22 cellular contexts compared by ENCODE assay signal in the genomic region with DNA sequence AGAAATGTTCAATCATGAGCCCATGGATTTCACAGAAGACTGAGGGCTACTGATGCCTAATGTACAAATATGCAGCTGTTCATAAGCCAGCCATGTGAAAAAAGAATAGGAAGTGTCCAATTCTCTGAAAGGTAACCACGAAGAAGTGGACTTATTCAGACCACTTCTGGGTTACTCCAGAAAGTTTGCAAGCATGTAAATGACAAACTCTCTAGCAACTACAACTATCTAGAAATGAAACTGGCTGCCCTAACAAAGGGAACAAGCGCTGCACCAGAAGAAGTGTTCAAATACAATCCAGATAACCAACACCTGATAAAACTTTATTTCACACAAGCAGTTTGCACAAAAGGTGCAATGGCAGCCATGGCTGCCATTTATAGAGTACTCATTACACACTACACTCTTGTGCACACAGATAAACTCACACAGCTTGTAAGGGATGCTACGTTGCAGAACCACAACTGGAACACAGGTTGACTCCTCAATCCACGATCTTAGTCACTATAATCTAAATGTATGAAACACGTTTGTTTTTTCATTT.
"Had no signal": no experiment of that assay in that cellular context is flagged by ENCODE, and none has a peak within 500 bp of the region (broad histone marks: within the 10 kb centered on the region; RNA-seq: fewer than 3 reads in every experiment).

No MANE protein-coding gene starts in this region.

- DNase-seq: MV-4-11, NCI-H1048, NCI-H1105, NCI-H1417, NCI-H1436 treated with DMSO at 0.1 percent for 48 hours, NCI-H1694, NCI-H187 treated with DMSO at 0.1 percent for 48 hours, NCI-H2029 treated with DMSO at 0.1 percent for 48 hours, NCI-H2171, NCI-H226, NCI-H446, NCI-H510A, NCI-H524 treated with DMSO at 0.1 percent for 48 hours, NCI-H69, NCI-H774, SHP77, SK-N-SH, SW 1271, T-cell had no signal

- H3K4me2 ChIP-seq: KMS-11, SK-N-SH had no signal

- H3K9me2 ChIP-seq: SK-N-SH had no signal

- H3K27ac ChIP-seq: KMS-11, RWPE1 had no signal

- H3K9me3 ChIP-seq: SK-N-SH had no signal

- H3K9ac ChIP-seq: KMS-11, SK-N-SH had no signal

- ATAC-seq: T-cell had no signal

- FAIRE-seq: RCC 7860 had no signal
